In the genomic region with DNA sequence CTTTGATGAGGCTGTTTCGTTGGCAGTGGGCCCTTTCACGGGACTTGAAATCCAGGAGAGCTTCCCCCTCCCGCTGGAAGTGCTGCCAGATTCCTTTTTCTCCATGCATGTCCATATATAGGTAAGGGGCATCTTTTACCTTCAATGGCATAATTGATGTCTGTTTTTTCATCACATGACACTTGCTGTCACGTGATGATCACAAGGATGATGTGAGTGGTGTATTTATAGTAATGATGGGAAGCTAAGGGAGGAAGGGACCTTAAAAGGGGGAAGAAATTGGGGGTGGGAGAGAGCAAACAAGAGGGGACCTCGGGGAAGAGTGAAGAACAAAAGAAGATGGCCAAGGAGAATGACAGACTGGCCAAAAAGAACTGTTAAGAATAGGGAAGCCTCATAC, we compare ENCODE assay signal across 1 cellular context.
TF ChIP-seq lines count a peak whose summit lies in the region.

No MANE protein-coding gene starts in this region.

TF ChIP-seq in Ishikawa, 13 proteins besides CTCF, POLR2A, EP300 and RAD21 (continued from another document):
- TF ChIP-seq, protein P1, sequence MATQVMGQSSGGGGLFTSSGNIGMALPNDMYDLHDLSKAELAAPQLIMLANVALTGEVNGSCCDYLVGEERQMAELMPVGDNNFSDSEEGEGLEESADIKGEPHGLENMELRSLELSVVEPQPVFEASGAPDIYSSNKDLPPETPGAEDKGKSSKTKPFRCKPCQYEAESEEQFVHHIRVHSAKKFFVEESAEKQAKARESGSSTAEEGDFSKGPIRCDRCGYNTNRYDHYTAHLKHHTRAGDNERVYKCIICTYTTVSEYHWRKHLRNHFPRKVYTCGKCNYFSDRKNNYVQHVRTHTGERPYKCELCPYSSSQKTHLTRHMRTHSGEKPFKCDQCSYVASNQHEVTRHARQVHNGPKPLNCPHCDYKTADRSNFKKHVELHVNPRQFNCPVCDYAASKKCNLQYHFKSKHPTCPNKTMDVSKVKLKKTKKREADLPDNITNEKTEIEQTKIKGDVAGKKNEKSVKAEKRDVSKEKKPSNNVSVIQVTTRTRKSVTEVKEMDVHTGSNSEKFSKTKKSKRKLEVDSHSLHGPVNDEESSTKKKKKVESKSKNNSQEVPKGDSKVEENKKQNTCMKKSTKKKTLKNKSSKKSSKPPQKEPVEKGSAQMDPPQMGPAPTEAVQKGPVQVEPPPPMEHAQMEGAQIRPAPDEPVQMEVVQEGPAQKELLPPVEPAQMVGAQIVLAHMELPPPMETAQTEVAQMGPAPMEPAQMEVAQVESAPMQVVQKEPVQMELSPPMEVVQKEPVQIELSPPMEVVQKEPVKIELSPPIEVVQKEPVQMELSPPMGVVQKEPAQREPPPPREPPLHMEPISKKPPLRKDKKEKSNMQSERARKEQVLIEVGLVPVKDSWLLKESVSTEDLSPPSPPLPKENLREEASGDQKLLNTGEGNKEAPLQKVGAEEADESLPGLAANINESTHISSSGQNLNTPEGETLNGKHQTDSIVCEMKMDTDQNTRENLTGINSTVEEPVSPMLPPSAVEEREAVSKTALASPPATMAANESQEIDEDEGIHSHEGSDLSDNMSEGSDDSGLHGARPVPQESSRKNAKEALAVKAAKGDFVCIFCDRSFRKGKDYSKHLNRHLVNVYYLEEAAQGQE (IDR thresholded peaks at IDR 0.05; ENCODE audit: low read depth): no peak
- TF ChIP-seq CEBPB (IDR thresholded peaks at IDR 0.05) (no peak), ZBTB7A (IDR thresholded peaks at IDR 0.05; ENCODE audit: low read depth) (no peak)
- TF ChIP-seq, protein P2, sequence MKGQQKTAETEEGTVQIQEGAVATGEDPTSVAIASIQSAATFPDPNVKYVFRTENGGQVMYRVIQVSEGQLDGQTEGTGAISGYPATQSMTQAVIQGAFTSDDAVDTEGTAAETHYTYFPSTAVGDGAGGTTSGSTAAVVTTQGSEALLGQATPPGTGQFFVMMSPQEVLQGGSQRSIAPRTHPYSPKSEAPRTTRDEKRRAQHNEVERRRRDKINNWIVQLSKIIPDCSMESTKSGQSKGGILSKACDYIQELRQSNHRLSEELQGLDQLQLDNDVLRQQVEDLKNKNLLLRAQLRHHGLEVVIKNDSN (IDR thresholded peaks at IDR 0.05): peak; percentile 68
TF ChIP-seq in Ishikawa: peak in this region for 1.
